ENCODE assay signal across 8 cellular contexts in genomic region chr6:158242071-158242606, GRCh38.
DNase-seq lines count a peak whose midpoint lies in the region; ATAC-seq lines count a peak whose summit lies in the region.

No MANE protein-coding gene starts in this region.

- POLR2A ChIA-PET in activated CD4-positive, alpha-beta T cell treated with anti-CD3 and anti-CD28 coated beads for 36 hours (lab: Charles Lee): no interaction called here

- ATAC-seq in activated CD4-positive, alpha-beta T cell treated with anti-CD3 and anti-CD28 coated beads for 36 hours: no peak
- peak; percentile 19 for ATAC-seq in HG02943 (IDR thresholded peaks at IDR 0.05; ENCODE audit: low read depth, unreplicated experiment)
- ATAC-seq in stimulated activated effector memory CD8-positive, alpha-beta T cell treated with anti-CD3 and anti-CD28 coated beads, Interleukin-12 subunit alpha, Interleukin-12 subunit beta, amount 100 ng/mL, for 72 hours: no peak

- H3K36me3 Mint-ChIP-seq in activated CD4-positive, alpha-beta T cell treated with anti-CD3 and anti-CD28 coated beads for 36 hours (ENCODE audit: low read depth): no peaks in the 10 kb centered on the region
- H3K36me3 Mint-ChIP-seq in stimulated activated effector memory CD8-positive, alpha-beta T cell treated with anti-CD3 and anti-CD28 coated beads, Interleukin-12 subunit alpha, Interleukin-12 subunit beta, amount 100 ng/mL, for 72 hours: peaks cover 5% of the 10 kb centered on the region

- H3K36me3 ChIP-seq in adipocyte (ENCODE audit: control insufficient read depth, insufficient read depth, low read length, severe bottlenecking): peaks cover 7% of the 10 kb centered on the region

- intact Hi-C loops in activated CD4-positive, alpha-beta T cell treated with anti-CD3 and anti-CD28 coated beads for 36 hours (cut with DNase I, micrococcal nuclease): no loop called here

- peak overlapping the region; percentile 66 for H3K27ac Mint-ChIP-seq in activated CD4-positive, alpha-beta T cell treated with anti-CD3 and anti-CD28 coated beads for 36 hours
- peak overlapping the region; percentile 12 for H3K27ac Mint-ChIP-seq in stimulated activated effector memory CD8-positive, alpha-beta T cell treated with anti-CD3 and anti-CD28 coated beads, Interleukin-12 subunit alpha, Interleukin-12 subunit beta, amount 100 ng/mL, for 72 hours

- no peak for DNase-seq in activated CD4-positive, alpha-beta T cell treated with anti-CD3 and anti-CD28 coated beads for 36 hours
- DNase-seq in activated CD4-positive, alpha-beta T cell treated with anti-CD3 and anti-CD28 coated beads for 4 hours: no peak
- DNase-seq in adipocyte (ENCODE audit: low read depth) (no peak), iPS-NIHi7 (ENCODE audit: extremely low spot score) (no peak), NCI-H748 treated with DMSO at 0.1 percent for 48 hours (lab: John Stamatoyannopoulos, UW) (no peak), epidermal melanocyte (ENCODE audit: insufficient read length, low spot score) (no peak)
- DNase-seq in stimulated activated effector memory CD8-positive, alpha-beta T cell treated with anti-CD3 and anti-CD28 coated beads, Interleukin-12 subunit alpha, Interleukin-12 subunit beta, amount 100 ng/mL, for 72 hours (ENCODE audit: low spot score in 2 of 2): no peak

- peaks cover 26% of the 10 kb centered on the region for H3K4me1 Mint-ChIP-seq in activated CD4-positive, alpha-beta T cell treated with anti-CD3 and anti-CD28 coated beads for 36 hours
- H3K4me1 Mint-ChIP-seq in stimulated activated effector memory CD8-positive, alpha-beta T cell treated with anti-CD3 and anti-CD28 coated beads, Interleukin-12 subunit alpha, Interleukin-12 subunit beta, amount 100 ng/mL, for 72 hours: peaks cover 18% of the 10 kb centered on the region

- peaks cover 9% of the 10 kb centered on the region for H3K4me1 ChIP-seq in adipocyte (ENCODE audit: control insufficient read depth, insufficient read depth, low read length)

- CTCF ChIA-PET in activated CD4-positive, alpha-beta T cell treated with anti-CD3 and anti-CD28 coated beads for 36 hours (lab: Charles Lee): no interaction called here

- no peaks in the 10 kb centered on the region for H3K9me3 Mint-ChIP-seq in activated CD4-positive, alpha-beta T cell treated with anti-CD3 and anti-CD28 coated beads for 36 hours (ENCODE audit: low read depth)
- H3K9me3 Mint-ChIP-seq in stimulated activated effector memory CD8-positive, alpha-beta T cell treated with anti-CD3 and anti-CD28 coated beads, Interleukin-12 subunit alpha, Interleukin-12 subunit beta, amount 100 ng/mL, for 72 hours: no peaks in the 10 kb centered on the region

- H3K4me3 Mint-ChIP-seq in activated CD4-positive, alpha-beta T cell treated with anti-CD3 and anti-CD28 coated beads for 36 hours: no peak overlapping the region
- H3K4me3 Mint-ChIP-seq in stimulated activated effector memory CD8-positive, alpha-beta T cell treated with anti-CD3 and anti-CD28 coated beads, Interleukin-12 subunit alpha, Interleukin-12 subunit beta, amount 100 ng/mL, for 72 hours: no peak overlapping the region

- H3K9ac ChIP-seq in adipocyte (ENCODE audit: low read length): peak overlapping the region; percentile 5

- no peaks in the 10 kb centered on the region for H3K27me3 Mint-ChIP-seq in activated CD4-positive, alpha-beta T cell treated with anti-CD3 and anti-CD28 coated beads for 36 hours

- H3K9me3 ChIP-seq in adipocyte (ENCODE audit: control insufficient read depth, low read length): no peaks in the 10 kb centered on the region

- no peaks in the 10 kb centered on the region for H3K27me3 ChIP-seq in adipocyte (replicated peaks; ENCODE audit: control insufficient read depth, insufficient read depth, low read length)

- H3K4me3 ChIP-seq in adipocyte (ENCODE audit: low read length): no peak overlapping the region
